Comparison of ENCODE assay signal across 13 cellular contexts in the genomic region with DNA sequence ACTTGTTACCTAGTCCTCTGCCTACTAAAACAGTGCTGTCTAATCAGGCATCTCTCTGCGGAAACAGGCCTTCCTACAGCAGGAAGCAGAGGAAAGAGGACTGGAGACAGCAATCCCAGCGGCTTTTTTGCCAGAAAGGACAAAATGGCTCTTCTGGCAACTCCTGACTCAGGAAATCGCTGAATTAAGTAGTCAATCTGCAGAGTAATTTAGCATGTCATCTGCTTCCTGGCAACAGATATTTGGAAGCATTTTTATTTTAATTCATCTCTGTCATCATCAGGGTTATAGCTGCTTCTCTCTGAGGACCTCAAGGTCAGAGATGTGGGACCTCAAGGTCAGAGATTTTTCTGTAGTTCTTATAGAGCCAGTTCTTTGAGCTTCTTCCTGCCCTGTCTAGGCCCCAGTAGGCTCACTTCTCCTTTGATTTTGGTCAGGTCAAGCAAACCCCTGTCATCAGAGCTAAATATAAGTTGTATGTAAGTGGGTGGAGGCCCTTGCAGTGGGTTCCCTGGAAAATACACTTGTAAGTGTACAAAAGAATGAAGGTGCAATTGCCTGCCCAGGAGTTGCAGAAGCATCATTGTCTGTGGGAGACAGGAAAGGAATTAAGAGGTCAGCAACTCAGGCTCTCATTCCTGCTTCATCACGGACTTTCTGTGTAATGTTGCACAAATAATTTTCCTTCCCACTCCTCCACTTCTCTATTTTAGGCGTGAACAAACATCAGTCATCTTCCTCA.
DNase-seq lines count a peak whose midpoint lies in the region; ATAC-seq, FAIRE-seq and TF ChIP-seq lines count a peak whose summit lies in the region.
"Had no signal": no experiment of that assay in that cellular context is flagged by ENCODE, and none has a peak within 500 bp of the region (broad histone marks: within the 10 kb centered on the region; RNA-seq: fewer than 3 reads in every experiment).

No MANE protein-coding gene starts in this region.

- peaks cover 37% of the 10 kb centered on the region for H3K4me1 ChIP-seq in endothelial cell of umbilical vein (ENCODE audit: control insufficient read depth, extremely low read depth, insufficient read depth, low read length)
- H3K4me1 ChIP-seq in tibial artery, result peaks cover 0 to 24% (median 5%) of the 10 kb centered on the region in 4 donors

- H3K9ac ChIP-seq in endothelial cell of umbilical vein (replicated peaks; ENCODE audit: extremely low read depth, insufficient read depth, low read length), result peak overlapping the region; percentile 6

- no peak overlapping the region for H3K4me3 Mint-ChIP-seq in mesothelial cell of epicardium

- H3K9me3 Mint-ChIP-seq in mesothelial cell of epicardium, result no peaks in the 10 kb centered on the region

- no peaks in the 10 kb centered on the region for H4K20me1 ChIP-seq in endothelial cell of umbilical vein (replicated peaks; ENCODE audit: control insufficient read depth, extremely low read depth, insufficient read depth, low read length)

- H2AFZ ChIP-seq in endothelial cell of umbilical vein (ENCODE audit: low read depth, low read length), result no peak overlapping the region
- H2AFZ ChIP-seq: PC-9 had no signal

- H3K79me2 ChIP-seq in endothelial cell of umbilical vein (ENCODE audit: control insufficient read depth, insufficient read depth, low read length), result no peaks in the 10 kb centered on the region

- H3K9me3 ChIP-seq in endothelial cell of umbilical vein (replicated peaks; ENCODE audit: control insufficient read depth, insufficient read depth, low read length) (no peaks in the 10 kb centered on the region), tibial artery (no peaks in the 10 kb centered on the region)

- H3K4me3 ChIP-seq in endothelial cell of umbilical vein (replicated peaks in 1 of 3; ENCODE audit: insufficient read depth in 1 of 3, low read depth in 1 of 3, low read length in 3 of 3), result no peak overlapping the region
- H3K4me3 ChIP-seq in tibial artery, result no peak overlapping the region
- H3K4me3 ChIP-seq: PC-9 had no signal

- peaks cover 51% of the 10 kb centered on the region for H3K4me1 Mint-ChIP-seq in mesothelial cell of epicardium

- CTCF ChIA-PET in endothelial cell of umbilical vein (lab: Charles Lee), result interaction anchor here (0.9 to 2.5 kb wide), 9 partner anchors 14 to 546 kb away, joined by 3 to 10 read pairs (median 4); no protein-coding TSS in a partner anchor

- dilution Hi-C loops in endothelial cell of umbilical vein (cut with MboI; ENCODE audit: extremely low pct_ligation_motif_present, low sequenced_read_pairs), result no loop called here

- peak overlapping the region; percentile 35 for H3K4me2 ChIP-seq in endothelial cell of umbilical vein (ENCODE audit: insufficient read depth, low read length)
- H3K4me2 ChIP-seq: PC-9 had no signal

- no peaks in the 10 kb centered on the region for H3K9me1 ChIP-seq in endothelial cell of umbilical vein (replicated peaks; ENCODE audit: control insufficient read depth, extremely low read depth, insufficient read depth, low read length)

- FAIRE-seq in endothelial cell of umbilical vein (lab: Jason Lieb, UNC), result peak; percentile 99

- intact Hi-C loops in endothelial cell of umbilical vein (cut with micrococcal nuclease) (loop anchor here (1.0 to 5.0 kb wide), 7 partner anchors 20 to 546 kb away; no protein-coding TSS in a partner anchor), tibial artery (cut with DNase I; ENCODE audit: low total_unique reads) (no loop called here)

- no peaks in the 10 kb centered on the region for H3K27me3 ChIP-seq in endothelial cell of umbilical vein (ENCODE audit: control insufficient read depth in 2 of 2, insufficient read depth in 2 of 2, low read length in 2 of 2)
- H3K27me3 ChIP-seq in tibial artery, result no peaks in the 10 kb centered on the region

- no peak for TF ChIP-seq CTCF in endothelial cell of umbilical vein (IDR thresholded peaks at IDR 0.05; ENCODE audit: extremely low read depth in 1 of 2, insufficient read depth in 1 of 2, low read depth in 1 of 2, low read length in 2 of 2)
- no peak for TF ChIP-seq CTCF in mesothelial cell of epicardium (IDR thresholded peaks at IDR 0.05; ENCODE audit: unreplicated experiment)
- TF ChIP-seq CTCF in tibial artery (IDR thresholded peaks at IDR 0.05), result no peak

- H3K36me3 ChIP-seq in endothelial cell of umbilical vein (ENCODE audit: control insufficient read depth in 2 of 2, extremely low read depth in 1 of 2, insufficient read depth in 2 of 2, low read length in 2 of 2) (no peaks in the 10 kb centered on the region), tibial artery (no peaks in the 10 kb centered on the region)

- no peak for ATAC-seq in HG03025 (IDR thresholded peaks at IDR 0.05; ENCODE audit: low FRiP score, unreplicated experiment)
- ATAC-seq in HG02759 (IDR thresholded peaks at IDR 0.05; ENCODE audit: unreplicated experiment), result no peak
- ATAC-seq in HG03039 (IDR thresholded peaks at IDR 0.05; ENCODE audit: unreplicated experiment), result no peak

- peak overlapping the region; percentile 80 for H3K27ac Mint-ChIP-seq in mesothelial cell of epicardium

- BruUV-seq in endothelial cell of umbilical vein (replicated peaks; lab: Mats Ljungman, UMichigan), result no TSS peak

- H3K36me3 Mint-ChIP-seq in mesothelial cell of epicardium, result no peaks in the 10 kb centered on the region

- H3K27ac ChIP-seq in endothelial cell of umbilical vein (ENCODE audit: insufficient read depth, low read depth, low read length) (peak overlapping the region; percentile 74), tibial artery (peak overlapping the region; percentile 12 to 28)
- H3K27ac ChIP-seq: PC-9 had no signal

- DNase-seq in NOMO-1 treated with dmso at 0.1 percent for 144 hours (lab: John Stamatoyannopoulos, UW; ENCODE audit: unreplicated experiment) (peak; percentile 31), endothelial cell of umbilical vein (ENCODE audit: low read depth, low spot score) (peak; percentile 94), mesothelial cell of epicardium (ENCODE audit: low spot score in 2 of 2, unreplicated experiment in 2 of 2) (no peak), tibial artery (peak in 1 of 2 donors; percentile 27)
- DNase-seq in central memory CD4-positive, alpha-beta T cell, result no peak
- DNase-seq: activated gamma-delta T cell treated with Interleukin-2 at 50 U/mL for 16 hours; DND-41; NCI-H1417 treated with DMSO at 0.1 percent for 48 hours; PC-9; stimulated activated naive CD4-positive, alpha-beta T cell had no signal

- H3K27me3 Mint-ChIP-seq in mesothelial cell of epicardium (ENCODE audit: low read depth), result no peaks in the 10 kb centered on the region

- TF ChIP-seq POLR2A in endothelial cell of umbilical vein (IDR thresholded peaks at IDR 0.05; ENCODE audit: low read depth, low read length), result peak; percentile 61

- POLR2A ChIA-PET in endothelial cell of umbilical vein (lab: Charles Lee), result interaction anchor here (1.1 kb wide), 1 partner anchor 544 kb away, joined by 3 read pairs; no protein-coding TSS in a partner anchor

TF ChIP-seq in endothelial cell of umbilical vein, 7 proteins besides CTCF, POLR2A, EP300 and RAD21:
- TF ChIP-seq JUN (IDR thresholded peaks at IDR 0.05; ENCODE audit: borderline replicate concordance, insufficient read depth, insufficient read length, low read depth) (peak; percentile 32), EZH2 (IDR thresholded peaks at IDR 0.05; ENCODE audit: borderline replicate concordance, low read depth, low read length, severe bottlenecking) (no peak), GATA2 (IDR thresholded peaks at IDR 0.05; ENCODE audit: insufficient read depth, insufficient read length, low read depth, low read length) (peak; percentile 97), POLR2AphosphoS5 (IDR thresholded peaks at IDR 0.05; ENCODE audit: insufficient read depth, low read depth, low read length) (peak; percentile 88), MYC (IDR thresholded peaks at IDR 0.05; ENCODE audit: low read depth, low read length) (no peak), FOS (IDR thresholded peaks at IDR 0.05; ENCODE audit: borderline replicate concordance, insufficient read depth, low read length) (peak; percentile 66)
- TF ChIP-seq, protein P1, sequence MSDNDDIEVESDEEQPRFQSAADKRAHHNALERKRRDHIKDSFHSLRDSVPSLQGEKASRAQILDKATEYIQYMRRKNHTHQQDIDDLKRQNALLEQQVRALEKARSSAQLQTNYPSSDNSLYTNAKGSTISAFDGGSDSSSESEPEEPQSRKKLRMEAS (IDR thresholded peaks at IDR 0.05; ENCODE audit: insufficient read depth, insufficient read length), result no peak

Comparison
In these comparisons a context has a peak if more than half of its experiments do, and no peak if none do; other contexts are left out.
1. DNase-seq: peak in NOMO-1 treated with dmso at 0.1 percent for 144 hours (single experiment) and endothelial cell of umbilical vein (single experiment); none in mesothelial cell of epicardium (0 of 2) and central memory CD4-positive, alpha-beta T cell (single experiment).